17 cellular contexts compared by ENCODE assay signal in genomic region chr13:79398915-79399314, GRCh38. TPM values are rescaled to one million over a fixed set of nuclear protein-coding genes. Genes with fewer than 3 reads are reported as not detected.
A peak's percentile ranks its signal among the peaks of the same experiment; 100 is the strongest.
DNase-seq lines count a peak whose midpoint lies in the region; ATAC-seq, FAIRE-seq and TF ChIP-seq lines count a peak whose summit lies in the region.
"Had no signal": no experiment of that assay in that cellular context is flagged by ENCODE, and none has a peak within 500 bp of the region (broad histone marks: within the 10 kb centered on the region; RNA-seq: fewer than 3 reads in every experiment).

No MANE protein-coding gene starts in this region.

- peaks cover 18% of the 10 kb centered on the region for H3K9me3 Mint-ChIP-seq in HFFc6
- peaks cover 4% of the 10 kb centered on the region for H3K9me3 Mint-ChIP-seq in astrocyte (ENCODE audit: unreplicated experiment)
- H3K9me3 Mint-ChIP-seq in naive B cell = peaks cover 3 to 15% (median 6%) of the 10 kb centered on the region in 7 donors

- no peak overlapping the region for H2AFZ ChIP-seq in astrocyte (ENCODE audit: low read depth, low read length)

- H3K4me2 ChIP-seq in astrocyte (ENCODE audit: low read length) = no peak overlapping the region
- H3K4me2 ChIP-seq: SK-N-SH had no signal

- H3K9ac ChIP-seq in astrocyte (ENCODE audit: low read length) = no peak overlapping the region
- H3K9ac ChIP-seq: SK-N-SH had no signal

- no peak overlapping the region for H3K4me3 Mint-ChIP-seq in HFFc6
- no peak overlapping the region for H3K4me3 Mint-ChIP-seq in astrocyte (ENCODE audit: unreplicated experiment)
- H3K4me3 Mint-ChIP-seq in naive B cell = no peak overlapping the region
- H3K4me3 Mint-ChIP-seq: activated naive CD8-positive, alpha-beta T cell treated with anti-CD3 and anti-CD28 coated beads, Interleukin-2, amount 10 ng/mL, durations not matched to agents 7 days and 5 days; nephron had no signal

- H3K27me3 Mint-ChIP-seq in HFFc6 (ENCODE audit: insufficient read depth) (peaks cover 2% of the 10 kb centered on the region; the same call in 1 of the 2 replicates), astrocyte (ENCODE audit: low read depth, unreplicated experiment) (no peaks in the 10 kb centered on the region), naive B cell (no peaks in the 10 kb centered on the region)
- H3K27me3 Mint-ChIP-seq: activated naive CD8-positive, alpha-beta T cell treated with anti-CD3 and anti-CD28 coated beads, Interleukin-2, amount 10 ng/mL, durations not matched to agents 7 days and 5 days had no signal

- no peaks in the 10 kb centered on the region for H3K9me3 ChIP-seq in astrocyte (ENCODE audit: insufficient read depth, low read depth, low read length)
- H3K9me3 ChIP-seq: sigmoid colon, testis had no signal

- H3K4me1 ChIP-seq in astrocyte (ENCODE audit: insufficient read depth, low read length) = peaks cover 13% of the 10 kb centered on the region

- no peaks in the 10 kb centered on the region for H3K27me3 ChIP-seq in astrocyte (ENCODE audit: insufficient read depth, low read length)
- H3K27me3 ChIP-seq: sigmoid colon, testis had no signal

- H3K27ac ChIP-seq in astrocyte (ENCODE audit: low read depth, low read length) = no peak overlapping the region
- H3K27ac ChIP-seq: 22Rv1, sigmoid colon, testis had no signal

- H3K36me3 ChIP-seq in astrocyte (ENCODE audit: insufficient read depth, low read length) = no peaks in the 10 kb centered on the region

- DNase-seq in DMS53 (lab: John Stamatoyannopoulos, UW) = peak; percentile 23
- DNase-seq in DMS53 treated with DMSO at 0.1 percent for 48 hours (lab: John Stamatoyannopoulos, UW; ENCODE audit: unreplicated experiment) = no peak
- DNase-seq in HFFc6 = peak; percentile 28
- DNase-seq in astrocyte (ENCODE audit: low read depth) = no peak
- DNase-seq in naive B cell = no peak
- DNase-seq in SK-N-DZ (ENCODE audit: low spot score) = no peak
- no peak for DNase-seq in NCI-H1105 (lab: John Stamatoyannopoulos, UW)
- DNase-seq: activated CD4-positive, alpha-beta T cell treated with anti-CD3 and anti-CD28 coated beads for 1 hour; activated naive CD8-positive, alpha-beta T cell treated with anti-CD3 and anti-CD28 coated beads, Interleukin-2, amount 10 ng/mL, durations not matched to agents 7 days and 5 days; cortex of kidney; NCI-H82; sigmoid colon; SK-N-SH; testis had no signal

- H3K4me3 ChIP-seq in astrocyte (ENCODE audit: insufficient read depth, low read depth, low read length) = no peak overlapping the region
- H3K4me3 ChIP-seq: sigmoid colon, testis had no signal

- H3K4me1 Mint-ChIP-seq in HFFc6 (ENCODE audit: low read depth) (peaks cover 25% of the 10 kb centered on the region), astrocyte (ENCODE audit: low read depth, unreplicated experiment) (peaks cover 32% of the 10 kb centered on the region), naive B cell (peaks cover 30 to 54% (median 45%) of the 10 kb centered on the region in 3 donors)

- TF ChIP-seq CTCF in HFFc6 (IDR thresholded peaks at IDR 0.05) (no peak), astrocyte (IDR thresholded peaks at IDR 0.05; ENCODE audit: insufficient read depth, low read depth, low read length) (no peak)

- FAIRE-seq in astrocyte (lab: Jason Lieb, UNC) = no peak

- H3K79me2 ChIP-seq in astrocyte (ENCODE audit: insufficient read depth, low read length) = peaks cover 100% of the 10 kb centered on the region

- H3K36me3 Mint-ChIP-seq in HFFc6 (ENCODE audit: low read depth) = peaks cover 64% of the 10 kb centered on the region
- H3K36me3 Mint-ChIP-seq in astrocyte (ENCODE audit: low read depth, unreplicated experiment) = peaks cover 25% of the 10 kb centered on the region
- peaks cover 6 to 20% of the 10 kb centered on the region in 2 donors for H3K36me3 Mint-ChIP-seq in naive B cell

- peaks cover 66% of the 10 kb centered on the region for H4K20me1 ChIP-seq in astrocyte (ENCODE audit: insufficient read depth, low read length)

- ATAC-seq in naive B cell (ENCODE audit: low read depth in 2 of 2) = no peak
- no peak for ATAC-seq in GM18502 (IDR thresholded peaks at IDR 0.05; ENCODE audit: poor library complexity, unreplicated experiment)

- peak overlapping the region; percentile 55 for H3K27ac Mint-ChIP-seq in HFFc6
- H3K27ac Mint-ChIP-seq in astrocyte (ENCODE audit: unreplicated experiment) = peak overlapping the region; percentile 23
- peak overlapping the region in 5 of 6 donors; percentile 23 to 74 (median 55) for H3K27ac Mint-ChIP-seq in naive B cell
- H3K27ac Mint-ChIP-seq: activated naive CD8-positive, alpha-beta T cell treated with anti-CD3 and anti-CD28 coated beads, Interleukin-2, amount 10 ng/mL, durations not matched to agents 7 days and 5 days; nephron had no signal

RNA-seq across cellular contexts. Expression of gene RBM26, which starts 7.1 kb away (rescaled TPM):
- 10 to 100 TPM; 28.5 to 37.6 (median 33.3) TPM for total RNA-seq in HFFc6 (2021; fragmentation: NEBNext Ultra II Directional; extraction: Animal tissue kit (Norgen Biotek cat#: 25700))
- 38.5 and 42.6 TPM in 2 replicates for total RNA-seq in astrocyte
- 10 to 100 TPM; 15.1 to 28.8 (median 22.2) TPM for polyA plus RNA-seq in naive B cell (ENCODE audit: low read depth in 6 of 6)
- polyA plus RNA-seq in SK-N-DZ (2014; cell fraction: cytosol; rRNA removed) = 40.1 and 52.0 TPM in 2 replicates
- polyA plus RNA-seq in SK-N-DZ (2014; cell fraction: nucleus; rRNA removed) = 96.3 and 128 TPM in 2 replicates

Comparison
In these comparisons a context has a peak if more than half of its experiments do, and no peak if none do; other contexts are left out.
1. DNase-seq: peak in DMS53 (single experiment) and HFFc6 (single experiment); none in DMS53 treated with DMSO at 0.1 percent for 48 hours (single experiment), astrocyte (single experiment), naive B cell (single experiment), SK-N-DZ (single experiment) and NCI-H1105 (single experiment).
2. Peak in every context shown above with its lines, with median percentiles within 50 percentile points of each other: H3K27ac Mint-ChIP-seq.